7 cellular contexts compared by ENCODE assay signal in the genomic region with DNA sequence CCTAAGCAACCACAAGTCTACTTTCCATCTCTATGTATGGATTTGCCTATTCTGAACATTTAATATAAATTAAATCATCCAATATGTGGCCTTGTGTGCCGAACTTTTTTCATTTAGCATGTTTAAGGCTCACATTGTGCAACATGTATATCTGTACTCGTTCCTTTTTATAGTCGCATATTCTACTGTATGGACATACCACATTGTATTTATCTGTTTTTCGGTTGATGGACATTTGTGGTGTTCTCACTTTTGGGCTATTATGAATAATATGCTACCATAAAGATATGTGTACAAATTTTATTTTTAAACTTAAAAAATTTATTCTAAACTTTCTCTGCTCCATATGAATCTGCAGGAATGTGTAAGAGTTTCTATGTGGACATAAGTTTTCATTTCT. TPM values are rescaled to one million over a fixed set of nuclear protein-coding genes. Genes with fewer than 3 reads are reported as not detected.
"Had no signal": no experiment of that assay in that cellular context is flagged by ENCODE, and none has a peak within 500 bp of the region (broad histone marks: within the 10 kb centered on the region; RNA-seq: fewer than 3 reads in every experiment).

No MANE protein-coding gene starts in this region.

- H3K27ac Mint-ChIP-seq: IgD-negative memory B cell had no signal

- H3K27ac ChIP-seq: HL-60 had no signal

- H3K4me3 ChIP-seq: K562 had no signal

- H3K9me3 Mint-ChIP-seq: IgD-negative memory B cell had no signal

- H3K4me3 Mint-ChIP-seq: IgD-negative memory B cell had no signal

- DNase-seq: KBM-7, KG1 had no signal

- ATAC-seq: HepG2, K562 had no signal

RNA-seq across cellular contexts. Expression of a gene that starts 13.0 kb away (rescaled TPM):
- total RNA-seq: HepG2, HT-29 had no signal
- polyA plus RNA-seq: HepG2 had no signal
